ENCODE assay signal across 19 cellular contexts in genomic region chr13:64534302-64534701, GRCh38.
DNase-seq lines count a peak whose midpoint lies in the region; ATAC-seq, FAIRE-seq and TF ChIP-seq lines count a peak whose summit lies in the region.
"Had no signal": no experiment of that assay in that cellular context is flagged by ENCODE, and none has a peak within 500 bp of the region (broad histone marks: within the 10 kb centered on the region; RNA-seq: fewer than 3 reads in every experiment).

No MANE protein-coding gene starts in this region.

- H3K36me3 ChIP-seq in Karpas-422 (ENCODE audit: insufficient read depth, low read length) = no peaks in the 10 kb centered on the region

- POLR2A ChIA-PET in WTC11 (lab: Charles Lee) = no interaction called here

- peaks cover 44% of the 10 kb centered on the region for H3K4me1 Mint-ChIP-seq in WTC11
- H3K4me1 Mint-ChIP-seq: CD14-positive monocyte had no signal

- no peaks in the 10 kb centered on the region for H3K79me2 ChIP-seq in Karpas-422 (ENCODE audit: low read length)

- peak overlapping the region; percentile 80 for H3K27ac Mint-ChIP-seq in WTC11
- H3K27ac Mint-ChIP-seq: CD14-positive monocyte; CD8-positive, alpha-beta T cell had no signal

- no peaks in the 10 kb centered on the region for H3K27me3 Mint-ChIP-seq in WTC11 (ENCODE audit: low read depth)

- no peaks in the 10 kb centered on the region for H3K4me1 ChIP-seq in Karpas-422 (ENCODE audit: low read length)

- no peak overlapping the region for H3K27ac ChIP-seq in Karpas-422 (ENCODE audit: low read length)
- H3K27ac ChIP-seq: 22Rv1, HL-60 had no signal

- 0 out of 2 replicates have a peak overlapping the region, but pooled peaks have one; percentile 38 for H2AFZ ChIP-seq in Karpas-422 (ENCODE audit: low read length)

- no peak overlapping the region for H3K9ac ChIP-seq in Karpas-422 (ENCODE audit: low read length)

- peaks cover 27% of the 10 kb centered on the region for H3K36me3 Mint-ChIP-seq in WTC11
- H3K36me3 Mint-ChIP-seq: CD14-positive monocyte; CD8-positive, alpha-beta T cell had no signal

- no peaks in the 10 kb centered on the region for H4K20me1 ChIP-seq in Karpas-422 (ENCODE audit: insufficient read depth, low read depth, low read length)

- FAIRE-seq in frontal cortex (lab: Jason Lieb, UNC) = no peak
- FAIRE-seq: D721Med had no signal

- peak; percentile 23 for DNase-seq in ELF-1 (ENCODE audit: low read depth, low spot score)
- DNase-seq in Karpas-422 = no peak
- no peak for DNase-seq in WTC11 (ENCODE audit: low spot score)
- peak; percentile 8 for DNase-seq in iPS-NIHi7 (ENCODE audit: extremely low spot score)
- no peak for DNase-seq in frontal cortex (ENCODE audit: low spot score in 2 of 2)
- no peak for DNase-seq in midbrain (lab: John Stamatoyannopoulos, UW)
- DNase-seq: CD8-positive, alpha-beta T cell; COR-L47; DMS153; DND-41; GF-D8; IMR-90; KBM-7 had no signal

- H3K9me2 ChIP-seq in Karpas-422 (replicated peaks; ENCODE audit: insufficient read depth, low read length) = no peaks in the 10 kb centered on the region

- H3K27me3 ChIP-seq in Karpas-422 (ENCODE audit: low read length) = no peaks in the 10 kb centered on the region

- H3K4me3 ChIP-seq in Karpas-422 (ENCODE audit: low read length) = no peak overlapping the region

- no peak for TF ChIP-seq CTCF in WTC11 (IDR thresholded peaks at IDR 0.05)

- CTCF ChIA-PET in WTC11 (lab: Charles Lee) = no interaction called here

- no peaks in the 10 kb centered on the region for H3K9me3 ChIP-seq in Karpas-422 (ENCODE audit: low read length)

- ATAC-seq in WTC11 = peak; percentile 61
- no peak for ATAC-seq in GM21360 (IDR thresholded peaks at IDR 0.05; ENCODE audit: unreplicated experiment)
- ATAC-seq: CD8-positive, alpha-beta T cell; HCT116 had no signal

- H3K4me3 Mint-ChIP-seq in WTC11 = no peak overlapping the region
- H3K4me3 Mint-ChIP-seq: CD14-positive monocyte; CD8-positive, alpha-beta T cell had no signal

- no peak overlapping the region for H3K4me2 ChIP-seq in Karpas-422 (ENCODE audit: low read depth, low read length, poor library complexity, severe bottlenecking)

- peaks cover 16% of the 10 kb centered on the region for H3K9me3 Mint-ChIP-seq in WTC11

TF ChIP-seq in WTC11, 78 proteins besides CTCF, POLR2A, EP300 and RAD21:
- TF ChIP-seq ZNF232 (CRISPR knock-in tag; IDR thresholded peaks at IDR 0.05) (no peak), HMGA2 (CRISPR knock-in tag; IDR thresholded peaks at IDR 0.05) (no peak), JUN (CRISPR knock-in tag; IDR thresholded peaks at IDR 0.05) (no peak), NFYB (CRISPR knock-in tag; conservative IDR thresholded peaks at IDR 0.05; ENCODE audit: low read depth) (no peak), CREM (CRISPR knock-in tag; IDR thresholded peaks at IDR 0.05) (no peak), MAX (CRISPR knock-in tag; IDR thresholded peaks at IDR 0.05) (no peak), SOX15 (CRISPR knock-in tag; IDR thresholded peaks at IDR 0.05) (no peak), MYBL2 (CRISPR knock-in tag; IDR thresholded peaks at IDR 0.05) (no peak), ARID4B (CRISPR knock-in tag; IDR thresholded peaks at IDR 0.05; ENCODE audit: borderline replicate concordance) (no peak)

Comparison
In these comparisons a context has a peak if more than half of its experiments do, and no peak if none do; other contexts are left out.
1. DNase-seq: peak in ELF-1 (single experiment) and iPS-NIHi7 (single experiment); none in Karpas-422 (single experiment), WTC11 (single experiment), frontal cortex (0 of 2) and midbrain (single experiment).